Comparison of ENCODE assay signal across 13 cellular contexts in the genomic region with DNA sequence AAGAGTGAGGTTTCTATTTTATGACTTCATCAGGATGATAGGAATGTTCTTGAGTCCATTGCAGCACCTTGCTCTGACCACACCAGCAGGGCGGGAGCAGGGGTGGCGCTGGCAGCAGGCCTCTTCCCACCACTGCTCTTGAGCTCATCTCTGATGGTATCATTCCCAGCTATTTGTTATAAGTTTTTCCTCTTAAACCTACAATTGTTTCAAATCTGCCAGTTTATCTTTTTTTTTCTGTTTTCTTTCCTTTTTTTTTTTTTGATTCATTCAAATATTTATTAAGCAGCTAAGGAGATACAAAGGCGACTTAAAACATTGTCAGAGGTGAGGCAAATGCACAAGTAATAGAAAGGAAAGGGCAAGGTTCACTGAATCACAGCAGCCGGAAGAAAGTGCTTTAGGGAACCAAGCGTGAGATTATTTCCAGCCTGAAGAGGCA. TPM values are rescaled to one million over a fixed set of nuclear protein-coding genes. Genes with fewer than 3 reads are reported as not detected.
DNase-seq lines count a peak whose midpoint lies in the region; ATAC-seq and TF ChIP-seq lines count a peak whose summit lies in the region.
"Had no signal": no experiment of that assay in that cellular context is flagged by ENCODE, and none has a peak within 500 bp of the region (broad histone marks: within the 10 kb centered on the region; RNA-seq: fewer than 3 reads in every experiment).

No MANE protein-coding gene starts in this region.

- POLR2A ChIA-PET in GM10248 (lab: Yijun Ruan, JAX): no interaction called here

- H3K36me3 ChIP-seq in BLaER1 treated with 17β-estradiol and CSF1 and Interleukin-3, amounts not matched to agents 10 nM and 100 nM: no peaks in the 10 kb centered on the region
- no peaks in the 10 kb centered on the region for H3K36me3 ChIP-seq in Loucy (ENCODE audit: insufficient read depth, low read length)

- peak overlapping the region; percentile 85 for H2AFZ ChIP-seq in Loucy (ENCODE audit: low read length)

- H3K36me3 Mint-ChIP-seq in chondrocyte (ENCODE audit: low read depth): no peaks in the 10 kb centered on the region
- H3K36me3 Mint-ChIP-seq: memory B cell; stimulated activated memory B cell treated with anti-CD40 and anti-IgM and Interleukin-4, amounts not matched to agents 10 μg/mL and 1 μg/mL and 100 μg/mL, for 72 hours had no signal

- no peaks in the 10 kb centered on the region for H4K20me1 ChIP-seq in BLaER1 treated with 17β-estradiol and CSF1 and Interleukin-3, amounts not matched to agents 10 nM and 100 nM
- no peaks in the 10 kb centered on the region for H4K20me1 ChIP-seq in Loucy (ENCODE audit: insufficient read depth, low read length, poor library complexity, severe bottlenecking)

- H3K79me2 ChIP-seq in Loucy (ENCODE audit: insufficient read depth, low read length): no peaks in the 10 kb centered on the region

- H3F3A ChIP-seq in Loucy (ENCODE audit: low read depth): peaks cover 13% of the 10 kb centered on the region; the same call in 1 of the 2 replicates

- CTCF ChIA-PET in GM10248 (lab: Yijun Ruan, JAX): interaction anchor here (1.4 kb wide), 2 partner anchors 8 to 176 kb away, joined by 3 to 7 read pairs; no protein-coding TSS in a partner anchor

- no peaks in the 10 kb centered on the region for H3K27me3 Mint-ChIP-seq in chondrocyte (ENCODE audit: low read depth)
- H3K27me3 Mint-ChIP-seq: stimulated activated memory B cell treated with anti-CD40 and anti-IgM and Interleukin-4, amounts not matched to agents 10 μg/mL and 1 μg/mL and 100 μg/mL, for 72 hours had no signal

- H3K4me1 ChIP-seq in BLaER1 treated with 17β-estradiol and CSF1 and Interleukin-3, amounts not matched to agents 10 nM and 100 nM: peaks cover 0 to 42% (median 32%) of the 10 kb centered on the region in 10 experiments; a peak in 18 of 20 replicates
- peaks cover 36% of the 10 kb centered on the region for H3K4me1 ChIP-seq in Loucy (ENCODE audit: insufficient read depth, low read length, poor library complexity, severe bottlenecking)

- H3K9me2 ChIP-seq in Loucy (replicated peaks; ENCODE audit: low read depth, low read length): no peaks in the 10 kb centered on the region

- H3K27me3 ChIP-seq in BLaER1 treated with 17β-estradiol and CSF1 and Interleukin-3, amounts not matched to agents 10 nM and 100 nM: no peaks in the 10 kb centered on the region
- H3K27me3 ChIP-seq in Loucy (ENCODE audit: insufficient read depth, low read length, poor library complexity, severe bottlenecking): no peaks in the 10 kb centered on the region

- H3K4me1 Mint-ChIP-seq in chondrocyte (ENCODE audit: low read depth): peaks cover 26% of the 10 kb centered on the region
- H3K4me1 Mint-ChIP-seq: memory B cell had no signal

- no peak overlapping the region for H3K27ac ChIP-seq in BLaER1 treated with 17β-estradiol and CSF1 and Interleukin-3, amounts not matched to agents 10 nM and 100 nM

- TF ChIP-seq CTCF in Loucy (conservative IDR thresholded peaks at IDR 0.05; ENCODE audit: low read length): no peak
- no peak for TF ChIP-seq CTCF in chondrocyte (IDR thresholded peaks at IDR 0.05)
- TF ChIP-seq CTCF in GM10248 (IDR thresholded peaks at IDR 0.05; ENCODE audit: control extremely low read depth, extremely low read depth, low read depth, missing control alignments): no peak

- H3K9ac ChIP-seq in BLaER1 treated with 17β-estradiol and CSF1 and Interleukin-3, amounts not matched to agents 10 nM and 100 nM: no peak overlapping the region
- peak overlapping the region; percentile 45 for H3K9ac ChIP-seq in Loucy (ENCODE audit: low read depth, low read length, poor library complexity, severe bottlenecking)

- no peak overlapping the region for H3K27ac Mint-ChIP-seq in chondrocyte (ENCODE audit: unreplicated experiment)
- H3K27ac Mint-ChIP-seq: memory B cell; stimulated activated memory B cell treated with anti-CD40 and anti-IgM and Interleukin-4, amounts not matched to agents 10 μg/mL and 1 μg/mL and 100 μg/mL, for 72 hours had no signal

- no peaks in the 10 kb centered on the region for H3K9me3 Mint-ChIP-seq in chondrocyte (ENCODE audit: low read depth)
- H3K9me3 Mint-ChIP-seq: memory B cell; stimulated activated memory B cell treated with anti-CD40 and anti-IgM and Interleukin-4, amounts not matched to agents 10 μg/mL and 1 μg/mL and 100 μg/mL, for 72 hours had no signal

- DNase-seq in chondrocyte (ENCODE audit: low spot score): peak; percentile 26
- peak; percentile 20 for DNase-seq in mucosa of gallbladder (ENCODE audit: low spot score)
- DNase-seq in activated CD8-positive, alpha-beta memory T cell treated with anti-CD3 and anti-CD28 coated beads for 24 hours: no peak
- no peak for DNase-seq in amygdala (lab: John Stamatoyannopoulos, UW)
- no peak for DNase-seq in GM10248 (ENCODE audit: extremely low spot score)
- DNase-seq: activated T-cell treated with anti-CD3 and anti-CD28 coated beads, Interleukin-2, amount 50 U/mL, for 48 hours; GDM1; NCI-H187 treated with DMSO at 0.1 percent for 48 hours had no signal

- no peak for ATAC-seq in GM18907 (IDR thresholded peaks at IDR 0.05; ENCODE audit: unreplicated experiment)
- ATAC-seq: stimulated activated memory B cell treated with anti-CD40 and anti-IgM and Interleukin-4, amounts not matched to agents 10 μg/mL and 1 μg/mL and 100 μg/mL, for 72 hours had no signal

- H3K4me2 ChIP-seq in BLaER1 treated with 17β-estradiol and CSF1 and Interleukin-3, amounts not matched to agents 10 nM and 100 nM: peak overlapping the region in 9 of 11 experiments; percentile 2 to 48 (median 27); a peak in 12 of 22 replicates
- peak overlapping the region; percentile 79 for H3K4me2 ChIP-seq in Loucy (ENCODE audit: low read depth, low read length, poor library complexity, severe bottlenecking)

- no peak overlapping the region for H3K4me3 ChIP-seq in BLaER1 treated with 17β-estradiol and CSF1 and Interleukin-3, amounts not matched to agents 10 nM and 100 nM
- peak overlapping the region; percentile 63 for H3K4me3 ChIP-seq in Loucy (ENCODE audit: low read length, poor library complexity, severe bottlenecking)

- H3K4me3 Mint-ChIP-seq in chondrocyte (ENCODE audit: unreplicated experiment): no peak overlapping the region
- H3K4me3 Mint-ChIP-seq: memory B cell; stimulated activated memory B cell treated with anti-CD40 and anti-IgM and Interleukin-4, amounts not matched to agents 10 μg/mL and 1 μg/mL and 100 μg/mL, for 72 hours had no signal

- no peaks in the 10 kb centered on the region for H3K9me3 ChIP-seq in BLaER1 treated with 17β-estradiol and CSF1 and Interleukin-3, amounts not matched to agents 10 nM and 100 nM (replicated peaks in 1 of 11)
- H3K9me3 ChIP-seq in Loucy (ENCODE audit: insufficient read depth, low read depth, low read length): no peaks in the 10 kb centered on the region

RNA-seq across cellular contexts. Expression of a gene that starts 28.7 kb away (rescaled TPM):
- total RNA-seq in chondrocyte (35.5 to 40.5 TPM (median 39.8 TPM) in 3 replicates), mucosa of gallbladder (27.8 TPM)

RNA-seq across cellular contexts. Expression of a gene that starts 47.5 kb away (rescaled TPM):
- total RNA-seq in chondrocyte (51.1 to 61.6 TPM (median 57.1 TPM) in 3 replicates), mucosa of gallbladder (76.5 TPM)

RNA-seq across cellular contexts. Expression of a gene that starts 58.7 kb away (rescaled TPM):
- total RNA-seq in chondrocyte (56.0 to 71.3 TPM (median 57.9 TPM) in 3 replicates), mucosa of gallbladder (51.4 TPM)

Comparison
In these comparisons a context has a peak if more than half of its experiments do, and no peak if none do; other contexts are left out.
1. DNase-seq: peak in chondrocyte (single experiment) and mucosa of gallbladder (single experiment); none in activated CD8-positive, alpha-beta memory T cell treated with anti-CD3 and anti-CD28 coated beads for 24 hours (single experiment), amygdala (0 of 56) and GM10248 (single experiment).